In the genomic region with DNA sequence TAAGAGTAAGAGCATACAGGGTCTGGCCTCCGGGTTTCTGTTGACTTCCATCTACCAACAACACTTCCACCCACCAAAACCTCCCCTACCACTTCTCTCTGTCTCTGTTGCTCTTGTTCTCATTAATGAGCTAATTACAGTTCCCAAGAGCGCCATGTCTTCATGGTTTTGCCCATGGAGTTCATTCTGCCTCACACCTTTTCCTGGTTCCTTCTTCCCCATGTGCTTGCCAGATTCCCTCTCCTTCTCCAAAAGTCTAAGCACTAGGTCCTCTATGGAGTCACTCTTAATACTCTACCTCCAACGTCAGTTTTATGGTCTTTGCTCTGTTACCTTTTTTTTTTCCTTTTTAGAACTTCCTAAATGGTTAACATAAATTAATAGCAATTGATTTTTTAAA, we compare ENCODE assay signal across 13 cellular contexts.
"Had no signal": no experiment of that assay in that cellular context is flagged by ENCODE, and none has a peak within 500 bp of the region (broad histone marks: within the 10 kb centered on the region; RNA-seq: fewer than 3 reads in every experiment).

No MANE protein-coding gene starts in this region.

- H3K4me3 ChIP-seq: breast epithelium, dorsolateral prefrontal cortex, right lobe of liver, suprapubic skin, upper lobe of left lung had no signal

- H3K27me3 ChIP-seq: breast epithelium, dorsolateral prefrontal cortex, right lobe of liver, suprapubic skin, upper lobe of left lung had no signal

- H3K9me3 ChIP-seq: breast epithelium, right lobe of liver, suprapubic skin, upper lobe of left lung had no signal

- DNase-seq: activated CD4-positive, alpha-beta T cell treated with anti-CD3 and anti-CD28 coated beads for 1 hour; activated CD4-positive, alpha-beta T cell treated with anti-CD3 and anti-CD28 coated beads, Interleukin-2, amount 50 U/mL, for 4 hours; activated naive CD4-positive, alpha-beta T cell; activated naive CD8-positive, alpha-beta T cell treated with anti-CD3 and anti-CD28 coated beads, Interleukin-2, amount 10 ng/mL, durations not matched to agents 7 days and 5 days; activated T-cell treated with anti-CD3 and anti-CD28 coated beads for 4 hours; dorsolateral prefrontal cortex; islet precursor cell; left ventricle myocardium superior; right lobe of liver; T1000; upper lobe of left lung had no signal

- H3K27ac ChIP-seq: breast epithelium, right lobe of liver, suprapubic skin, upper lobe of left lung had no signal

- H3K4me1 ChIP-seq: breast epithelium, right lobe of liver, upper lobe of left lung had no signal

- H3K36me3 ChIP-seq: breast epithelium, right lobe of liver, suprapubic skin, upper lobe of left lung had no signal
